Comparison of ENCODE assay signal across 8 cellular contexts in the genomic region with DNA sequence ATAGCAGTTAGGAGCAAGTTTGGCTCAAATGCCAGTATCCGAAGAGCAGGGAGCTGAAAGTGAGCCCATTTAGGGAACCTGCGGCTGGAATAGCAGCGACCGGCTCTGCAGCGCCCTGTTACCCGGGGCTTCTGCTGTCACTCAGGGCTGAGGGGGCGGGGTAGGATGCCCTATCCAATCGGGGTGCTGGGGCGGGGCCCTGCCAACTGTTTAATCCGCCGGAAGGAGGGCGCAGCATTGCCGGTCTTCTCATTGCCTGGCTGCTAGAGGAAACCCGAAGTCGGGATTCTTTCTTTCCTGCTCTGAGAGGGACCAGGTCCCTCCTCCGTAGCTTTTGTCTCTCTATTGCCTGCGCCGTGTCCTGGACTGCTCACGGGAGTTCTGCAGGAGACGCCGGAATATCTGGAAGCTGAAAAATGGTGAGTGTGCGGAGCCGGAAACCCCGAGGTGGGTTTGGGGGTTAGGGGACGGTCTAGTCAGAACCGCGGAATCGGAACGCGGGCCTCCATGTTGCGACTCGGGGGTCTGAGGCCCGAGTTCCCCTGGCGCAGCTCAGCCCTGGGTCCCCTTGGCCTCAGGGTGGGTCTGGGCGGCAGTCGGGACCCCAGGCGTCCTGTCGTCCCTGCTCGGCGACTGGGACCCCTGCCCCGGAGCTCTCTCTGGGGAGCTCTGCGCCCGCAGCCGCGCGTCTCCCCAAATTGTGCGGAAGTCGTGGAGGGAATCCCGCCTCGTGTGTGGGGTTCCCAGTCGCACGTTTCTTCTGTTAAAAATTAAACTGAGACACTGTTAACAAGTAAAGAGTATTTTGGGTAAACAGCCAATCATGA. TPM values are rescaled to one million over a fixed set of nuclear protein-coding genes. Genes with fewer than 3 reads are reported as not detected.
A peak's percentile ranks its signal among the peaks of the same experiment; 100 is the strongest.
DNase-seq lines count a peak whose midpoint lies in the region; ATAC-seq and TF ChIP-seq lines count a peak whose summit lies in the region.

No MANE protein-coding gene starts in this region.

- ATAC-seq in HG02678 (IDR thresholded peaks at IDR 0.05; ENCODE audit: unreplicated experiment) (peak; percentile 83), sciatic nerve (peak; percentile 100), GM18861 (IDR thresholded peaks at IDR 0.05; ENCODE audit: unreplicated experiment) (no peak)

- in situ Hi-C loops in astrocyte of the spinal cord (cut with HindIII; ENCODE audit: low sequenced_read_pairs): no loop called here

- H3K4me3 ChIP-seq in GM08714 (ENCODE audit: low read length): peak overlapping the region; percentile 91
- H3K4me3 ChIP-seq in astrocyte of the spinal cord (ENCODE audit: low read depth, low read length): peak overlapping the region; percentile 81

- DNase-seq in NCI-H1930 (lab: John Stamatoyannopoulos, UW) (peak; percentile 71 to 74), T1000 (lab: John Stamatoyannopoulos, UW) (peak; percentile 85), astrocyte of the spinal cord (ENCODE audit: low read depth, low spot score) (peak; percentile 94), iPS DF 4.7 (ENCODE audit: extremely low read depth, low spot score) (peak; percentile 69), sciatic nerve (ENCODE audit: low spot score) (peak; percentile 96)

- TF ChIP-seq CTCF in astrocyte of the spinal cord (IDR thresholded peaks at IDR 0.05; ENCODE audit: low read depth, low read length): no peak

- intact Hi-C loops in sciatic nerve (cut with DNase I): no loop called here

RNA-seq across cellular contexts. Expression of gene ZNF763, which starts 22.8 kb away (rescaled TPM):
- 6.6 TPM for total RNA-seq in sciatic nerve

RNA-seq across cellular contexts. Expression of gene ZNF433, which starts 47.9 kb away (rescaled TPM):
- 4.8 TPM for total RNA-seq in sciatic nerve
